Comparison of ENCODE assay signal across 1 cellular context in genomic region chr1:65795311-65795710, GRCh38.
TF ChIP-seq lines count a peak whose summit lies in the region.

No MANE protein-coding gene starts in this region.

TF ChIP-seq in IMR-90, 13 proteins besides CTCF, POLR2A, EP300 and RAD21 (continued from another document):
- TF ChIP-seq USF2 (IDR thresholded peaks at IDR 0.05; ENCODE audit: low read depth, low read length) (no peak), MAZ (IDR thresholded peaks at IDR 0.05; ENCODE audit: borderline replicate concordance, low read depth, low read length) (no peak), FOS (IDR thresholded peaks at IDR 0.05; ENCODE audit: low read depth, low read length) (no peak)
TF ChIP-seq in IMR-90: peak in this region for 0.
